In genomic region chr6:30344868-30345671, GRCh38 we compare ENCODE assay signal across 8 cellular contexts. TPM values are rescaled to one million over a fixed set of nuclear protein-coding genes. Genes with fewer than 3 reads are reported as not detected.
DNase-seq lines count a peak whose midpoint lies in the region; ATAC-seq, FAIRE-seq and TF ChIP-seq lines count a peak whose summit lies in the region.

TSS of gene RPP21 (plus strand) at chr6:30345156. CDS start at chr6:30345172, 16 bp downstream.

- H3K4me3 Mint-ChIP-seq in naive B cell: peak within 1 kb of the TSS; percentile 81 to 97 (median 92)
- H3K4me3 Mint-ChIP-seq in stimulated activated effector memory CD8-positive, alpha-beta T cell treated with anti-CD3 and anti-CD28 coated beads, Interleukin-12 subunit alpha, Interleukin-12 subunit beta, amount 100 ng/mL, for 72 hours: peak within 1 kb of the TSS; percentile 75

- H3K9me3 ChIP-seq in KOPT-K1 (ENCODE audit: insufficient read depth, low read length, poor library complexity, severe bottlenecking): no peaks in the 10 kb centered on the region
- H3K9me3 ChIP-seq in esophagus squamous epithelium: no peaks in the 10 kb centered on the region

- H3K27ac ChIP-seq in KOPT-K1 (ENCODE audit: low read depth, low read length, poor library complexity, severe bottlenecking) (peak within 1 kb of the TSS; percentile 79), esophagus squamous epithelium (peak within 1 kb of the TSS; percentile 94 to 97 (median 94))

- H3K27ac Mint-ChIP-seq in naive B cell: peak within 1 kb of the TSS; percentile 88 to 98 (median 94)
- peak within 1 kb of the TSS; percentile 82 for H3K27ac Mint-ChIP-seq in stimulated activated effector memory CD8-positive, alpha-beta T cell treated with anti-CD3 and anti-CD28 coated beads, Interleukin-12 subunit alpha, Interleukin-12 subunit beta, amount 100 ng/mL, for 72 hours

- 16 to 40% methylated on average over 3 to 7 of the region's 64 CpGs for WGBS in esophagus squamous epithelium, 2 donors

- peak in 2 of 4 donors; percentile 83 to 84 for TF ChIP-seq POLR2A in esophagus squamous epithelium (IDR thresholded peaks at IDR 0.05)

- peak in 1 of 6 experiments; percentile 13 for TF ChIP-seq CTCF in esophagus squamous epithelium (IDR thresholded peaks at IDR 0.05)

- peaks cover 30 to 42% (median 40%) of the 10 kb centered on the region in 3 donors for H3K4me1 Mint-ChIP-seq in naive B cell
- peaks cover 32% of the 10 kb centered on the region for H3K4me1 Mint-ChIP-seq in stimulated activated effector memory CD8-positive, alpha-beta T cell treated with anti-CD3 and anti-CD28 coated beads, Interleukin-12 subunit alpha, Interleukin-12 subunit beta, amount 100 ng/mL, for 72 hours

- no peaks in the 10 kb centered on the region for H3K27me3 ChIP-seq in esophagus squamous epithelium

- H3K36me3 ChIP-seq in KOPT-K1 (ENCODE audit: insufficient read depth, low read length) (peaks cover 40% of the 10 kb centered on the region), esophagus squamous epithelium (peaks cover 5 to 43% (median 13%) of the 10 kb centered on the region in 3 donors)

- DNase-seq in DMS79 (lab: John Stamatoyannopoulos, UW): peak; percentile 65
- DNase-seq in RCC 7860 (ENCODE audit: low spot score): peak; percentile 47
- peak; percentile 81 for DNase-seq in activated T-helper 1 cell treated with Interleukin-2 at 50 U/mL for 16 hours (ENCODE audit: low read depth)
- DNase-seq in esophagus squamous epithelium (lab: John Stamatoyannopoulos, UW): no peak
- peak; percentile 86 for DNase-seq in naive B cell
- DNase-seq in stimulated activated effector memory CD8-positive, alpha-beta T cell treated with anti-CD3 and anti-CD28 coated beads, Interleukin-12 subunit alpha, Interleukin-12 subunit beta, amount 100 ng/mL, for 72 hours (ENCODE audit: low spot score in 2 of 2): peak; percentile 77 to 92

- H3K4me1 ChIP-seq in esophagus squamous epithelium: peaks cover 3 to 17% (median 5%) of the 10 kb centered on the region in 3 donors

- peak; percentile 86 for ATAC-seq in GM21786 (IDR thresholded peaks at IDR 0.05; ENCODE audit: unreplicated experiment)
- peak; percentile 98 for ATAC-seq in naive B cell (ENCODE audit: low read depth in 2 of 2)
- peak; percentile 98 for ATAC-seq in stimulated activated effector memory CD8-positive, alpha-beta T cell treated with anti-CD3 and anti-CD28 coated beads, Interleukin-12 subunit alpha, Interleukin-12 subunit beta, amount 100 ng/mL, for 72 hours

- H3K27me3 Mint-ChIP-seq in naive B cell: no peaks in the 10 kb centered on the region

- no peaks in the 10 kb centered on the region for H3K9me3 Mint-ChIP-seq in naive B cell
- no peaks in the 10 kb centered on the region for H3K9me3 Mint-ChIP-seq in stimulated activated effector memory CD8-positive, alpha-beta T cell treated with anti-CD3 and anti-CD28 coated beads, Interleukin-12 subunit alpha, Interleukin-12 subunit beta, amount 100 ng/mL, for 72 hours

- peaks cover 6 to 10% of the 10 kb centered on the region in 2 donors for H3K36me3 Mint-ChIP-seq in naive B cell
- peaks cover 27% of the 10 kb centered on the region for H3K36me3 Mint-ChIP-seq in stimulated activated effector memory CD8-positive, alpha-beta T cell treated with anti-CD3 and anti-CD28 coated beads, Interleukin-12 subunit alpha, Interleukin-12 subunit beta, amount 100 ng/mL, for 72 hours

- intact Hi-C loops in esophagus squamous epithelium (cut with DNase I): no loop called here

- FAIRE-seq in RCC 7860 (lab: Jason Lieb, UNC): no peak

- H3K4me3 ChIP-seq in esophagus squamous epithelium: peak within 1 kb of the TSS; percentile 85 to 98 (median 89)

RNA-seq across cellular contexts. Expression of gene RPP21, which starts in this region (rescaled TPM):
- 100 to 1,000 TPM in 1 of 4 donors, 10 to 100 TPM in 3; 60.2 to 101 (median 81.7) TPM for total RNA-seq in esophagus squamous epithelium
- 100 to 1,000 TPM in 3 of 6 donors, 10 to 100 TPM in 3; 82.9 to 124 (median 98.4) TPM for polyA plus RNA-seq in naive B cell (ENCODE audit: low read depth in 6 of 6)
